In genomic region chr20:59994697-59995122, GRCh38 we compare ENCODE assay signal across 10 cellular contexts. TPM values are rescaled to one million over a fixed set of nuclear protein-coding genes. Genes with fewer than 3 reads are reported as not detected.
DNase-seq lines count a peak whose midpoint lies in the region; ATAC-seq, FAIRE-seq and TF ChIP-seq lines count a peak whose summit lies in the region.
"Had no signal": no experiment of that assay in that cellular context is flagged by ENCODE, and none has a peak within 500 bp of the region (broad histone marks: within the 10 kb centered on the region; RNA-seq: fewer than 3 reads in every experiment).

No MANE protein-coding gene starts in this region.

- no peaks in the 10 kb centered on the region for H3K27me3 Mint-ChIP-seq in activated naive CD8-positive, alpha-beta T cell treated with anti-CD3 and anti-CD28 coated beads, Interleukin-2, amount 50 U/mL, for 24 hours
- H3K27me3 Mint-ChIP-seq: central memory CD8-positive, alpha-beta T cell had no signal

- H3K4me1 ChIP-seq in heart left ventricle (peaks cover 0 to 20% (median 7%) of the 10 kb centered on the region in 12 donors), pancreas (no peaks in the 10 kb centered on the region)

- peak; percentile 5 for DNase-seq in HCEC 1CT
- peak; percentile 99 for DNase-seq in RWPE1 (ENCODE audit: low spot score)
- peak in 4 of 5 donors; percentile 27 to 66 (median 43) for DNase-seq in heart left ventricle
- peak in 1 of 6 donors; percentile 27 for DNase-seq in pancreas
- no peak for DNase-seq in DMS114 treated with DMSO at 0.1 percent for 48 hours (lab: John Stamatoyannopoulos, UW; ENCODE audit: unreplicated experiment)
- DNase-seq in activated naive CD8-positive, alpha-beta T cell treated with anti-CD3 and anti-CD28 coated beads, Interleukin-2, amount 50 U/mL, for 24 hours = no peak
- DNase-seq: NCI-H524 had no signal

- H3K36me3 Mint-ChIP-seq in activated naive CD8-positive, alpha-beta T cell treated with anti-CD3 and anti-CD28 coated beads, Interleukin-2, amount 50 U/mL, for 24 hours (ENCODE audit: low read depth) = no peaks in the 10 kb centered on the region

- 21 to 48% (median 35%) methylated on average over 5 of the region's 5 CpGs for WGBS in heart left ventricle, 4 donors
- 43 to 69% methylated on average over 5 of the region's 5 CpGs for WGBS in pancreas, 2 donors

- no peak overlapping the region for H3K27ac ChIP-seq in RWPE1
- no peak overlapping the region for H3K27ac ChIP-seq in heart left ventricle
- no peak overlapping the region for H3K27ac ChIP-seq in pancreas

- CTCF ChIA-PET in RWPE1 (lab: Yijun Ruan, JAX) = interaction anchor here (1.0 kb wide), 1 partner anchor 9 kb away, joined by 3 read pairs; no protein-coding TSS in a partner anchor

- H3K9me3 ChIP-seq in heart left ventricle (no peaks in the 10 kb centered on the region), pancreas (no peaks in the 10 kb centered on the region)

- peak overlapping the region in 2 of 12 donors; percentile 28 to 34 for H3K4me3 ChIP-seq in heart left ventricle
- no peak overlapping the region for H3K4me3 ChIP-seq in pancreas

- intact Hi-C loops in heart left ventricle (cut with DNase I) = loop anchor here in 1 of 10 donors (5.0 kb wide), 1 partner anchor 43 kb away; no protein-coding TSS in a partner anchor
- intact Hi-C loops in pancreas (cut with DNase I) = no loop called here

- POLR2A ChIA-PET in RWPE1 (lab: Yijun Ruan, JAX; ENCODE audit: low non-redundant PET) = no interaction called here

- FAIRE-seq in pancreas (lab: Jason Lieb, UNC) = no peak

- H3K4me3 Mint-ChIP-seq in activated naive CD8-positive, alpha-beta T cell treated with anti-CD3 and anti-CD28 coated beads, Interleukin-2, amount 50 U/mL, for 24 hours = no peak overlapping the region
- H3K4me3 Mint-ChIP-seq: central memory CD8-positive, alpha-beta T cell had no signal

- H3K27ac Mint-ChIP-seq in activated naive CD8-positive, alpha-beta T cell treated with anti-CD3 and anti-CD28 coated beads, Interleukin-2, amount 50 U/mL, for 24 hours = no peak overlapping the region

- H3K27me3 ChIP-seq in heart left ventricle (no peaks in the 10 kb centered on the region), pancreas (no peaks in the 10 kb centered on the region)

- no peak for TF ChIP-seq POLR2A in heart left ventricle (IDR thresholded peaks at IDR 0.05)

- no peaks in the 10 kb centered on the region for H3K4me1 Mint-ChIP-seq in activated naive CD8-positive, alpha-beta T cell treated with anti-CD3 and anti-CD28 coated beads, Interleukin-2, amount 50 U/mL, for 24 hours
- H3K4me1 Mint-ChIP-seq: central memory CD8-positive, alpha-beta T cell had no signal

- H3K36me3 ChIP-seq in heart left ventricle (no peaks in the 10 kb centered on the region), pancreas (no peaks in the 10 kb centered on the region)

- TF ChIP-seq CTCF in RWPE1 (conservative IDR thresholded peaks at IDR 0.05; ENCODE audit: low read depth) = no peak
- no peak for TF ChIP-seq CTCF in heart left ventricle (IDR thresholded peaks at IDR 0.05)
- no peak for TF ChIP-seq CTCF in pancreas (IDR thresholded peaks at IDR 0.05)

- no peaks in the 10 kb centered on the region for H3K9me3 Mint-ChIP-seq in activated naive CD8-positive, alpha-beta T cell treated with anti-CD3 and anti-CD28 coated beads, Interleukin-2, amount 50 U/mL, for 24 hours
- H3K9me3 Mint-ChIP-seq: central memory CD8-positive, alpha-beta T cell had no signal

- ATAC-seq in heart left ventricle (peak; percentile 22 to 84 (median 72)), pancreas (peak in 3 of 4 donors; percentile 45 to 65 (median 50)), GM18867 (IDR thresholded peaks at IDR 0.05; ENCODE audit: unreplicated experiment) (no peak), HG03520 (IDR thresholded peaks at IDR 0.05; ENCODE audit: unreplicated experiment) (no peak)
- no peak for ATAC-seq in activated naive CD8-positive, alpha-beta T cell treated with anti-CD3 and anti-CD28 coated beads, Interleukin-2, amount 50 U/mL, for 24 hours

RNA-seq across cellular contexts. Expression of gene CDH26, which starts 36.5 kb away (rescaled TPM):
- 1 to 10 TPM in 4 of 9 donors, under 1 TPM in 5; 0.47 to 2.0 (median 0.98) TPM for total RNA-seq in heart left ventricle
- polyA plus RNA-seq in heart left ventricle = 1 to 10 TPM in 1 of 2 donors, under 1 TPM in 1; 0.30 to 1.3 TPM
- under 1 TPM; 0.13 to 0.97 (median 0.42) TPM for total RNA-seq in pancreas
- 1 to 10 TPM in 1 of 2 donors, under 1 TPM in 1; 0.89 to 1.1 TPM for polyA plus RNA-seq in pancreas

RNA-seq across cellular contexts. Expression of gene FAM217B, which starts 54.5 kb away (rescaled TPM):
- total RNA-seq in heart left ventricle = 10 to 100 TPM; 16.7 to 38.0 (median 26.4) TPM
- polyA plus RNA-seq in heart left ventricle = 1 to 10 TPM; 5.8 to 6.3 TPM
- total RNA-seq in pancreas = 1 to 10 TPM; 2.5 to 6.6 (median 3.9) TPM
- 1 to 10 TPM; 1.4 to 2.3 TPM for polyA plus RNA-seq in pancreas

RNA-seq across cellular contexts. Expression of gene PPP1R3D, which starts 54.6 kb away (rescaled TPM):
- total RNA-seq in heart left ventricle (10 to 100 TPM in 8 of 9 donors, 1 to 10 TPM in 1; 9.1 to 14.7 (median 12.7) TPM), pancreas (1 to 10 TPM; 3.0 to 6.3 (median 4.0) TPM)
- polyA plus RNA-seq in heart left ventricle (1 to 10 TPM; 5.6 to 5.8 TPM), pancreas (1 to 10 TPM; 1.4 to 2.6 TPM)

Comparison
In these comparisons a context has a peak if more than half of its experiments do, and no peak if none do; other contexts are left out.
1. DNase-seq: peak in HCEC 1CT (single experiment), RWPE1 (single experiment) and heart left ventricle (4 of 5); none in DMS114 treated with DMSO at 0.1 percent for 48 hours (single experiment) and activated naive CD8-positive, alpha-beta T cell treated with anti-CD3 and anti-CD28 coated beads, Interleukin-2, amount 50 U/mL, for 24 hours (single experiment).
2. ATAC-seq: peak in heart left ventricle (4 of 4) and pancreas (3 of 4); none in GM18867 (single experiment), HG03520 (single experiment) and activated naive CD8-positive, alpha-beta T cell treated with anti-CD3 and anti-CD28 coated beads, Interleukin-2, amount 50 U/mL, for 24 hours (single experiment).